Comparison of ENCODE assay signal across 12 cellular contexts in genomic region chr5:14125262-14125661, GRCh38.
"Had no signal": no experiment of that assay in that cellular context is flagged by ENCODE, and none has a peak within 500 bp of the region (broad histone marks: within the 10 kb centered on the region; RNA-seq: fewer than 3 reads in every experiment).

No MANE protein-coding gene starts in this region.

- H3K27me3 ChIP-seq: heart left ventricle, neutrophil had no signal

- H3K4me1 Mint-ChIP-seq: naive thymus-derived CD4-positive, alpha-beta T cell had no signal

- H3K9me3 ChIP-seq: heart left ventricle, neutrophil had no signal

- DNase-seq: effector CD8-positive, alpha-beta T cell; heart left ventricle; hippocampal formation; mammary epithelial cell; naive thymus-derived CD4-positive, alpha-beta T cell; nephron progenitor cell; posterior cingulate gyrus; small intestine; stimulated activated CD4-positive, alpha-beta T cell treated with anti-CD3 and anti-CD28 coated beads, Interleukin-12 subunit alpha, Interleukin-12 subunit beta, amount 100 ng/mL, for 4 hours; stimulated activated naive CD4-positive, alpha-beta T cell treated with Interleukin-2 at 50 U/mL for 16 hours had no signal

- H3K27ac Mint-ChIP-seq: nephron progenitor cell had no signal

- H3K4me1 ChIP-seq: heart left ventricle had no signal

- H3K9me3 Mint-ChIP-seq: nephron progenitor cell had no signal

- H3K36me3 Mint-ChIP-seq: naive thymus-derived CD4-positive, alpha-beta T cell had no signal

- H3K4me3 Mint-ChIP-seq: naive thymus-derived CD4-positive, alpha-beta T cell; nephron progenitor cell had no signal

- H3K36me3 ChIP-seq: heart left ventricle, neutrophil had no signal

- H3K4me3 ChIP-seq: coronary artery, heart left ventricle had no signal

- H3K27ac ChIP-seq: coronary artery, heart left ventricle, neutrophil had no signal
